Comparison of ENCODE assay signal across 8 cellular contexts in the genomic region with DNA sequence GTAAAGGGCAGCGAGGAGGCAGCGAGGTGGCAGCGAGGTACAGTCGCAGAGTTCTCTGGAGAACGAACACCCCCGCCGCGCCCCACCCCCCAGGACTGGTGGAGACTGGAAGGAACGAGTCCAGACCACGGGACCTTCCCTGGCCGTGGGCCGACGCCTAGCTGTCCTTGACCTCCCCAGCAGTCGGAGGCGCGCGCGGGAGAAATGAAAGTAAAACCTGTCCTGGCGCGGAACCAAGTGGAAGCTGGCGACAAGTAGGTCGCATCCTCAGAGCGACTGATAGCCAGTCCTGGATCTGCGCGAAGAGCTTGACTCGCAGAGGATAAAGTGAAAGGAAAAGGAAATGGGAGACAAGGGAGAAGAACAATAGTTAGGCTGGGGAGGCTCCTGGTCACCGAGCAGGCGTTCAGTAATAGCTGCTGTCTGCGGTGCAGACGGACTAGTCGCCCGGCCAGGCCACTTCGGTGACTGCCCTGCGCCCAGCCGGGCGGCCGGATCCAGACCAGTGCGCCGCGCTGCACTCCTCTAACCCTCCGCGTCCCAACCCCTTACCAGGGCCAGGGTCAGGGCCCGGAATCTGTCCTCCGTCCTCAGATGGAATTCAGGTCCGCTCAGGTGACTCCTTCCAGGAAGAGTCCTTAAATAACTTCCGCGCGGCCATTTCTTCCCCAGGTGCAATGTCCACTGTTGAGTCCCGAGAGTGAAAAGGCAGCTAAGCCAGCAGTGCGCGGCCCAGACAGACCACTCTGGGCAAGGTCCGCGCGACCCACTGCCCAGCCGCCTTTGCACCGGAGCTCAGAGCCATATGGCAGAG. TPM values are rescaled to one million over a fixed set of nuclear protein-coding genes. Genes with fewer than 3 reads are reported as not detected.
DNase-seq lines count a peak whose midpoint lies in the region; ATAC-seq and TF ChIP-seq lines count a peak whose summit lies in the region.

No MANE protein-coding gene starts in this region.

- no peak for TF ChIP-seq CTCF in osteocyte (IDR thresholded peaks at IDR 0.05)

- H3K27ac ChIP-seq in CD4-positive, CD25-positive, alpha-beta regulatory T cell (ENCODE audit: insufficient read depth, low read length, poor library complexity, severe bottlenecking) = peak overlapping the region; percentile 62
- H3K27ac ChIP-seq in SJSA1 = peak overlapping the region; percentile 69

- peak; percentile 17 to 22 for ATAC-seq in CD4-positive, CD25-positive, alpha-beta regulatory T cell (ENCODE audit: low read depth in 2 of 2)
- peak; percentile 20 for ATAC-seq in HG02610 (IDR thresholded peaks at IDR 0.05; ENCODE audit: unreplicated experiment)
- no peak for ATAC-seq in GM19397 (IDR thresholded peaks at IDR 0.05; ENCODE audit: unreplicated experiment)
- no peak for ATAC-seq in HG03469 (IDR thresholded peaks at IDR 0.05; ENCODE audit: unreplicated experiment)

- H3K36me3 Mint-ChIP-seq in CD4-positive, CD25-positive, alpha-beta regulatory T cell = no peaks in the 10 kb centered on the region
- peaks cover 31% of the 10 kb centered on the region for H3K36me3 Mint-ChIP-seq in osteocyte (ENCODE audit: unreplicated experiment)

- peak overlapping the region; percentile 90 to 97 (median 92) for H3K27ac Mint-ChIP-seq in CD4-positive, CD25-positive, alpha-beta regulatory T cell
- H3K27ac Mint-ChIP-seq in osteocyte (ENCODE audit: unreplicated experiment) = peak overlapping the region; percentile 100

- DNase-seq in CD4-positive, CD25-positive, alpha-beta regulatory T cell = peak; percentile 58 to 74 (median 67)
- DNase-seq in SJSA1 (ENCODE audit: low read depth in 1 of 2, low spot score in 2 of 2) (peak; percentile 77 to 82), amygdala (lab: John Stamatoyannopoulos, UW) (peak in 29 of 56 donors; percentile 35 to 85 (median 60)), cardiac septum (ENCODE audit: low spot score) (peak; percentile 96), osteocyte (ENCODE audit: extremely low spot score, unreplicated experiment) (peak; percentile 91)

- H3K36me3 ChIP-seq in CD4-positive, CD25-positive, alpha-beta regulatory T cell (ENCODE audit: control insufficient read depth, insufficient read depth, low read length) = no peaks in the 10 kb centered on the region
- H3K36me3 ChIP-seq in SJSA1 = 0 out of 2 replicates have a peak, but pooled peaks cover 3% of the 10 kb centered on the region

- H3K27me3 ChIP-seq in CD4-positive, CD25-positive, alpha-beta regulatory T cell (ENCODE audit: control insufficient read depth, insufficient read depth, low read length) = peaks cover 25% of the 10 kb centered on the region
- H3K27me3 ChIP-seq in SJSA1 (replicated peaks) = no peaks in the 10 kb centered on the region

- H3K9me3 ChIP-seq in CD4-positive, CD25-positive, alpha-beta regulatory T cell (ENCODE audit: control insufficient read depth in 2 of 2, low read length in 2 of 2) = no peaks in the 10 kb centered on the region
- no peaks in the 10 kb centered on the region for H3K9me3 ChIP-seq in SJSA1 (replicated peaks)

- peaks cover 13 to 59% (median 27%) of the 10 kb centered on the region in 4 donors for H3K4me1 Mint-ChIP-seq in CD4-positive, CD25-positive, alpha-beta regulatory T cell
- H3K4me1 Mint-ChIP-seq in osteocyte (ENCODE audit: unreplicated experiment) = peaks cover 32% of the 10 kb centered on the region

- H3K4me3 ChIP-seq in CD4-positive, CD25-positive, alpha-beta regulatory T cell (ENCODE audit: low read depth, low read length) = peak overlapping the region; percentile 94
- peak overlapping the region; percentile 55 for H3K4me3 ChIP-seq in SJSA1

- H3K4me3 Mint-ChIP-seq in CD4-positive, CD25-positive, alpha-beta regulatory T cell = peak overlapping the region; percentile 97 to 99 (median 98)
- H3K4me3 Mint-ChIP-seq in osteocyte (ENCODE audit: unreplicated experiment) = peak overlapping the region; percentile 99

- peaks cover 50% of the 10 kb centered on the region for H3K4me1 ChIP-seq in CD4-positive, CD25-positive, alpha-beta regulatory T cell (ENCODE audit: control insufficient read depth, insufficient read depth, low read length, poor library complexity, severe bottlenecking)
- H3K4me1 ChIP-seq in SJSA1 (replicated peaks) = peaks cover 51% of the 10 kb centered on the region

- peaks cover 0 to 6% (median 0%) of the 10 kb centered on the region in 7 donors for H3K9me3 Mint-ChIP-seq in CD4-positive, CD25-positive, alpha-beta regulatory T cell
- H3K9me3 Mint-ChIP-seq in osteocyte (ENCODE audit: unreplicated experiment) = no peaks in the 10 kb centered on the region

- H3K27me3 Mint-ChIP-seq in CD4-positive, CD25-positive, alpha-beta regulatory T cell = peaks cover 78% of the 10 kb centered on the region
- H3K27me3 Mint-ChIP-seq in osteocyte (ENCODE audit: unreplicated experiment) = no peaks in the 10 kb centered on the region

- intact Hi-C loops in cardiac septum (cut with DNase I) = no loop called here

RNA-seq across cellular contexts. Expression of gene ADM, which starts 1.9 kb away (rescaled TPM):
- 0.39 TPM for total RNA-seq in CD4-positive, CD25-positive, alpha-beta regulatory T cell
- polyA plus RNA-seq in CD4-positive, CD25-positive, alpha-beta regulatory T cell = not detected
- total RNA-seq in SJSA1 (2014; rRNA removed; shearing (Covaris generic)) = 6.2 and 9.2 TPM in 2 replicates
- total RNA-seq in cardiac septum (5.3 TPM), osteocyte (239 and 244 TPM in 2 replicates)

RNA-seq across cellular contexts. Expression of gene SBF2, which starts 8.9 kb away (rescaled TPM):
- total RNA-seq in CD4-positive, CD25-positive, alpha-beta regulatory T cell = 5.5 TPM
- polyA plus RNA-seq in CD4-positive, CD25-positive, alpha-beta regulatory T cell = 1 to 10 TPM; 1.1 to 2.1 (median 1.7) TPM
- total RNA-seq in SJSA1 (2014; rRNA removed; shearing (Covaris generic)) = 19.9 and 29.7 TPM in 2 replicates
- total RNA-seq in cardiac septum (27.9 TPM), osteocyte (65.2 and 80.0 TPM in 2 replicates)

Comparison
In these comparisons a context has a peak if more than half of its experiments do, and no peak if none do; other contexts are left out.
1. ATAC-seq: peak in CD4-positive, CD25-positive, alpha-beta regulatory T cell (2 of 2) and HG02610 (single experiment); none in GM19397 (single experiment) and HG03469 (single experiment).
2. RNA of gene ADM, which starts 1.9 kb away (total RNA-seq): 239 to 244 TPM in osteocyte; 6.2 to 9.2 TPM in SJSA1, 5.3 TPM in cardiac septum (single experiment) and 0.39 TPM in CD4-positive, CD25-positive, alpha-beta regulatory T cell (single experiment); every median in the first group is over 10 times any median in the second.
3. Peak in every context shown above with its lines, with median percentiles within 50 percentile points of each other: DNase-seq.